In the genomic region with DNA sequence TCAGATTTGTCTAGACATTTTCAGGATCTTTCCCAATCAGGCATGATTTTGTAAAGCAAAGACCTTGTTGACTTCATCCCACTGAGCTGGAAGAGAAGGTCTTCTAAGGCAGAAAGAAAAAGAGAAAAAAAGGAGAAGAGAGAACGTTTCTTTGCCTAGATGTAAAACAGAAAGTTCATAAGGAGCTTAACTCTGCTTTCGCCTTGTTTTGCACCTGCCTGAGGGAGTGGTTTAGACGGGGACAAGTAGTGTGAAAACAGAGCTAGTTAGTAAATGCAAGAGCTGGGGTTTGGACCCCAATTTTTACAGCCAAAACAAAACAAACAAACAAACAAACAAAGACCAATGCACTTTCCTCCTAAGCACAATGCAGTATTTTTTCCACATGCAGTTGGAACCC, we compare ENCODE assay signal across 11 cellular contexts.
DNase-seq lines count a peak whose midpoint lies in the region; ATAC-seq and TF ChIP-seq lines count a peak whose summit lies in the region.
"Had no signal": no experiment of that assay in that cellular context is flagged by ENCODE, and none has a peak within 500 bp of the region (broad histone marks: within the 10 kb centered on the region; RNA-seq: fewer than 3 reads in every experiment).

No MANE protein-coding gene starts in this region.

- H3K27ac ChIP-seq in Peyer's patch (peak overlapping the region in 3 of 4 donors; percentile 43 to 81 (median 55)), dorsolateral prefrontal cortex (no peak overlapping the region)
- H3K27ac ChIP-seq in naive thymus-derived CD4-positive, alpha-beta T cell (ENCODE audit: low read depth, low read length), result peak overlapping the region; percentile 19
- H3K27ac ChIP-seq: prostate gland had no signal

- no peaks in the 10 kb centered on the region for H3K9me3 ChIP-seq in Peyer's patch
- H3K9me3 ChIP-seq in naive thymus-derived CD4-positive, alpha-beta T cell (ENCODE audit: control insufficient read depth in 2 of 3, low read length in 3 of 3), result no peaks in the 10 kb centered on the region
- H3K9me3 ChIP-seq: prostate gland had no signal

- H3K27me3 Mint-ChIP-seq in natural killer cell (ENCODE audit: low read depth in 2 of 2), result no peaks in the 10 kb centered on the region
- H3K27me3 Mint-ChIP-seq in natural killer cell treated with Interleukin-12 subunit alpha and Interleukin-12 subunit beta and Interleukin-15 and Interleukin-18, amount 100 ng/mL, for 72 hours, result no peaks in the 10 kb centered on the region
- no peaks in the 10 kb centered on the region for H3K27me3 Mint-ChIP-seq in naive thymus-derived CD4-positive, alpha-beta T cell
- H3K27me3 Mint-ChIP-seq: activated CD4-positive, alpha-beta memory T cell treated with anti-CD3 and anti-CD28 coated beads, Interleukin-2, amount 10 ng/mL, durations not matched to agents 7 days and 5 days had no signal

- H3K36me3 ChIP-seq in Peyer's patch, result no peaks in the 10 kb centered on the region
- H3K36me3 ChIP-seq in naive thymus-derived CD4-positive, alpha-beta T cell (ENCODE audit: control insufficient read depth in 2 of 3, insufficient read depth in 3 of 3, low read length in 3 of 3), result no peaks in the 10 kb centered on the region
- H3K36me3 ChIP-seq: prostate gland had no signal

- H3K4me3 ChIP-seq in Peyer's patch (no peak overlapping the region), dorsolateral prefrontal cortex (no peak overlapping the region)
- H3K4me3 ChIP-seq in naive thymus-derived CD4-positive, alpha-beta T cell (ENCODE audit: low read length), result peak overlapping the region; percentile 24
- H3K4me3 ChIP-seq: prostate gland had no signal

- H3K9me3 Mint-ChIP-seq in natural killer cell, result no peaks in the 10 kb centered on the region
- H3K9me3 Mint-ChIP-seq in natural killer cell treated with Interleukin-12 subunit alpha and Interleukin-12 subunit beta and Interleukin-15 and Interleukin-18, amount 100 ng/mL, for 72 hours, result no peaks in the 10 kb centered on the region
- H3K9me3 Mint-ChIP-seq in naive thymus-derived CD4-positive, alpha-beta T cell, result peaks cover 0 to 1% (median 0%) of the 10 kb centered on the region in 11 donors
- H3K9me3 Mint-ChIP-seq: activated CD4-positive, alpha-beta memory T cell treated with anti-CD3 and anti-CD28 coated beads, Interleukin-2, amount 10 ng/mL, durations not matched to agents 7 days and 5 days had no signal

- ATAC-seq in natural killer cell, result peak in 1 of 3 donors; percentile 38
- no peak for ATAC-seq in natural killer cell treated with Interleukin-12 subunit alpha and Interleukin-12 subunit beta and Interleukin-15 and Interleukin-18, amount 100 ng/mL, for 72 hours
- no peak for ATAC-seq in naive thymus-derived CD4-positive, alpha-beta T cell

- H3K27me3 ChIP-seq in Peyer's patch, result no peaks in the 10 kb centered on the region
- no peaks in the 10 kb centered on the region for H3K27me3 ChIP-seq in naive thymus-derived CD4-positive, alpha-beta T cell (ENCODE audit: control insufficient read depth in 2 of 2, insufficient read depth in 2 of 2, low read length in 2 of 2)
- no peaks in the 10 kb centered on the region for H3K27me3 ChIP-seq in dorsolateral prefrontal cortex

- H3K36me3 Mint-ChIP-seq in natural killer cell, result no peaks in the 10 kb centered on the region
- H3K36me3 Mint-ChIP-seq in natural killer cell treated with Interleukin-12 subunit alpha and Interleukin-12 subunit beta and Interleukin-15 and Interleukin-18, amount 100 ng/mL, for 72 hours, result no peaks in the 10 kb centered on the region
- H3K36me3 Mint-ChIP-seq in naive thymus-derived CD4-positive, alpha-beta T cell, result peaks cover 0 to 6% (median 3%) of the 10 kb centered on the region in 5 donors

- peaks cover 11 to 14% of the 10 kb centered on the region in 2 donors for H3K4me1 Mint-ChIP-seq in natural killer cell
- H3K4me1 Mint-ChIP-seq in natural killer cell treated with Interleukin-12 subunit alpha and Interleukin-12 subunit beta and Interleukin-15 and Interleukin-18, amount 100 ng/mL, for 72 hours (ENCODE audit: low read depth in 2 of 2), result peaks cover 0 to 8% of the 10 kb centered on the region in 2 donors
- H3K4me1 Mint-ChIP-seq in naive thymus-derived CD4-positive, alpha-beta T cell, result peaks cover 5 to 57% (median 37%) of the 10 kb centered on the region in 7 donors
- H3K4me1 Mint-ChIP-seq: activated CD4-positive, alpha-beta memory T cell treated with anti-CD3 and anti-CD28 coated beads, Interleukin-2, amount 10 ng/mL, durations not matched to agents 7 days and 5 days had no signal

- no peak overlapping the region for H3K4me3 Mint-ChIP-seq in natural killer cell
- no peak overlapping the region for H3K4me3 Mint-ChIP-seq in natural killer cell treated with Interleukin-12 subunit alpha and Interleukin-12 subunit beta and Interleukin-15 and Interleukin-18, amount 100 ng/mL, for 72 hours
- peak overlapping the region in 8 of 10 donors; percentile 16 to 74 (median 66) for H3K4me3 Mint-ChIP-seq in naive thymus-derived CD4-positive, alpha-beta T cell
- H3K4me3 Mint-ChIP-seq: activated CD4-positive, alpha-beta memory T cell treated with anti-CD3 and anti-CD28 coated beads, Interleukin-2, amount 10 ng/mL, durations not matched to agents 7 days and 5 days had no signal

- peak overlapping the region; percentile 13 to 77 for H3K27ac Mint-ChIP-seq in natural killer cell
- H3K27ac Mint-ChIP-seq in natural killer cell treated with Interleukin-12 subunit alpha and Interleukin-12 subunit beta and Interleukin-15 and Interleukin-18, amount 100 ng/mL, for 72 hours, result no peak overlapping the region
- H3K27ac Mint-ChIP-seq in naive thymus-derived CD4-positive, alpha-beta T cell, result peak overlapping the region in 8 of 9 donors; percentile 43 to 89 (median 68)
- H3K27ac Mint-ChIP-seq: activated CD4-positive, alpha-beta memory T cell treated with anti-CD3 and anti-CD28 coated beads, Interleukin-2, amount 10 ng/mL, durations not matched to agents 7 days and 5 days had no signal

- no peak for DNase-seq in natural killer cell
- no peak for DNase-seq in natural killer cell treated with Interleukin-12 subunit alpha and Interleukin-12 subunit beta and Interleukin-15 and Interleukin-18, amount 100 ng/mL, for 72 hours (ENCODE audit: low spot score)
- DNase-seq in Peyer's patch, result peak in 1 of 3 donors; percentile 36
- peak in 1 of 9 donors; percentile 25 for DNase-seq in naive thymus-derived CD4-positive, alpha-beta T cell
- DNase-seq in T-helper 1 cell, result no peak
- no peak for DNase-seq in dorsolateral prefrontal cortex
- DNase-seq in GM19238 (ENCODE audit: insufficient read length, low spot score), result no peak
- DNase-seq in stimulated activated CD4-positive, alpha-beta T cell treated with anti-CD3 and anti-CD28 coated beads, Interleukin-2, amount 100 ng/mL, for 48 hours, result no peak
- DNase-seq: activated CD4-positive, alpha-beta memory T cell treated with anti-CD3 and anti-CD28 coated beads, Interleukin-2, amount 10 ng/mL, durations not matched to agents 7 days and 5 days; kidney had no signal

- no peak for TF ChIP-seq CTCF in natural killer cell (IDR thresholded peaks at IDR 0.05)
- TF ChIP-seq CTCF in Peyer's patch (IDR thresholded peaks at IDR 0.05), result no peak
- TF ChIP-seq CTCF in dorsolateral prefrontal cortex (IDR thresholded peaks at IDR 0.05 in 54 of 56, conservative IDR thresholded peaks at IDR 0.05 in 2 of 56; ENCODE audit: low read depth in 1 of 56, partially characterized antibody in 56 of 56), result no peak

- intact Hi-C loops in natural killer cell (cut with micrococcal nuclease), result no loop called here
- intact Hi-C loops in naive thymus-derived CD4-positive, alpha-beta T cell (cut with micrococcal nuclease), result no loop called here
- intact Hi-C loops in dorsolateral prefrontal cortex (cut with DNase I), result no loop called here

- TF ChIP-seq POLR2A in Peyer's patch (IDR thresholded peaks at IDR 0.05), result no peak

- CTCF ChIA-PET in naive thymus-derived CD4-positive, alpha-beta T cell (lab: Charles Lee), result interaction anchor here (0.9 to 1.7 kb wide), 5 partner anchors 10 to 271 kb away, joined by 3 to 5 read pairs (median 4); no protein-coding TSS in a partner anchor

- POLR2A ChIA-PET in naive thymus-derived CD4-positive, alpha-beta T cell (lab: Charles Lee), result interaction anchor here (0.7 to 6.9 kb wide), 10 partner anchors 8 to 301 kb away, joined by 3 to 63 read pairs (median 4); no protein-coding TSS in a partner anchor

- H3K4me1 ChIP-seq in Peyer's patch, result peaks cover 0 to 39% (median 5%) of the 10 kb centered on the region in 4 donors
- H3K4me1 ChIP-seq in naive thymus-derived CD4-positive, alpha-beta T cell (ENCODE audit: control insufficient read depth in 2 of 2, insufficient read depth in 2 of 2, low read length in 2 of 2), result peaks cover 0 to 24% of the 10 kb centered on the region in 2 donors

Comparison
In these comparisons a context has a peak if more than half of its experiments do, and no peak if none do; other contexts are left out.
1. H3K27ac Mint-ChIP-seq: peak in natural killer cell (2 of 2) and naive thymus-derived CD4-positive, alpha-beta T cell (8 of 9); none in natural killer cell treated with Interleukin-12 subunit alpha and Interleukin-12 subunit beta and Interleukin-15 and Interleukin-18, amount 100 ng/mL, for 72 hours (0 of 2).
2. H3K4me3 Mint-ChIP-seq: peak in naive thymus-derived CD4-positive, alpha-beta T cell (8 of 10); none in natural killer cell (single experiment) and natural killer cell treated with Interleukin-12 subunit alpha and Interleukin-12 subunit beta and Interleukin-15 and Interleukin-18, amount 100 ng/mL, for 72 hours (single experiment).
3. H3K27ac ChIP-seq: peak in Peyer's patch (3 of 4) and naive thymus-derived CD4-positive, alpha-beta T cell (single experiment); none in dorsolateral prefrontal cortex (0 of 59).